In genomic region chr4:114281561-114281960, GRCh38 we compare ENCODE assay signal across 19 cellular contexts.
DNase-seq lines count a peak whose midpoint lies in the region; TF ChIP-seq lines count a peak whose summit lies in the region.
"Had no signal": no experiment of that assay in that cellular context is flagged by ENCODE, and none has a peak within 500 bp of the region (broad histone marks: within the 10 kb centered on the region; RNA-seq: fewer than 3 reads in every experiment).

No MANE protein-coding gene starts in this region.

- H3K4me3 ChIP-seq in BJ (ENCODE audit: low read depth, low read length) (no peak overlapping the region), trophoblast cell (ENCODE audit: low read depth, low read length) (no peak overlapping the region)
- H3K4me3 ChIP-seq: thyroid gland had no signal

- POLR2A ChIA-PET in BJ (lab: Charles Lee) = no interaction called here

- no peak overlapping the region for H4K8ac ChIP-seq in trophoblast cell (ENCODE audit: low read depth, low read length)

- H2BK120ac ChIP-seq in trophoblast cell (ENCODE audit: insufficient read depth, low read length, poor library complexity) = no peak overlapping the region

- H3K4me2 ChIP-seq in trophoblast cell (ENCODE audit: low read length) = no peak overlapping the region

- H2AK5ac ChIP-seq in trophoblast cell (ENCODE audit: low read length) = no peak overlapping the region

- H3K79me1 ChIP-seq in trophoblast cell (ENCODE audit: low read length) = no peaks in the 10 kb centered on the region

- no peak overlapping the region for H3K14ac ChIP-seq in trophoblast cell (ENCODE audit: low read length)

- H3K27ac ChIP-seq in trophoblast cell (ENCODE audit: low read depth, low read length) = no peak overlapping the region
- H3K27ac ChIP-seq: thyroid gland had no signal

- H3K23ac ChIP-seq in trophoblast cell (ENCODE audit: low read length) = no peak overlapping the region

- H3K9me3 ChIP-seq in trophoblast cell (ENCODE audit: insufficient read depth, low read depth, low read length) = no peaks in the 10 kb centered on the region
- H3K9me3 ChIP-seq: BE2C, thyroid gland had no signal

- DNase-seq in BJ (ENCODE audit: low read depth) = peak; percentile 46
- DNase-seq in RKO (ENCODE audit: low spot score) = peak; percentile 16
- DNase-seq in fibroblast of gingiva (ENCODE audit: low read depth) = peak; percentile 77
- peak; percentile 26 to 84 for DNase-seq in trophoblast cell
- no peak for DNase-seq in erythroblast (lab: John Stamatoyannopoulos, UW)
- no peak for DNase-seq in NAMALWA (ENCODE audit: low spot score)
- DNase-seq in occipital lobe (lab: John Stamatoyannopoulos, UW) = no peak
- DNase-seq in NCI-H748 treated with DMSO at 0.1 percent for 48 hours (lab: John Stamatoyannopoulos, UW) = no peak
- DNase-seq: activated CD4-positive, alpha-beta T cell treated with anti-CD3 and anti-CD28 coated beads, Interleukin-2, amount 50 U/mL, for 1 hour; activated naive CD8-positive, alpha-beta T cell treated with anti-CD3 and anti-CD28 coated beads, Interleukin-2, amount 50 U/mL, for 24 hours; activated T-cell treated with anti-CD3 and anti-CD28 coated beads, Interleukin-2, amount 50 U/mL, for 4 hours; BE2C; DMS53; KG1; left ventricle myocardium superior; naive thymus-derived CD4-positive, alpha-beta T cell; NCI-H446; T-helper 9 cell; thyroid gland had no signal

- CTCF ChIA-PET in BJ (lab: Yijun Ruan, JAX) = no interaction called here

- H2AFZ ChIP-seq in trophoblast cell (ENCODE audit: insufficient read depth, low read length, poor library complexity) = no peak overlapping the region

- WGBS in trophoblast cell (ENCODE audit: extremely low coverage, insufficient coverage, insufficient read length) = no CpG with 5 or more reads among the region's 1 CpG

- H2BK12ac ChIP-seq in trophoblast cell (ENCODE audit: low read length) = no peak overlapping the region

- no peak overlapping the region for H3K18ac ChIP-seq in trophoblast cell (ENCODE audit: low read length)

- no peak for TF ChIP-seq POLR2A in erythroblast (IDR thresholded peaks at IDR 0.05; ENCODE audit: low read length)

- no peak overlapping the region for H3K4ac ChIP-seq in trophoblast cell (ENCODE audit: low read depth, low read length)

- no peak for TF ChIP-seq CTCF in BJ (IDR thresholded peaks at IDR 0.05; ENCODE audit: insufficient read depth, low read depth, low read length)

- H3K36me3 ChIP-seq in BJ (ENCODE audit: control insufficient read depth, insufficient read depth, low read length) (no peaks in the 10 kb centered on the region), trophoblast cell (ENCODE audit: control insufficient read depth in 1 of 2, insufficient read depth in 2 of 2, low read length in 2 of 2) (no peaks in the 10 kb centered on the region)
- H3K36me3 ChIP-seq: BE2C, thyroid gland had no signal

- no peaks in the 10 kb centered on the region for H3K4me1 ChIP-seq in trophoblast cell (ENCODE audit: control insufficient read depth in 1 of 2, insufficient read depth in 2 of 2, low read length in 2 of 2)
- H3K4me1 ChIP-seq: BE2C, thyroid gland had no signal

- no peak overlapping the region for H3K9ac ChIP-seq in trophoblast cell (ENCODE audit: low read length)

- H3K79me2 ChIP-seq in trophoblast cell (ENCODE audit: control insufficient read depth, insufficient read depth, low read length, poor library complexity) = no peaks in the 10 kb centered on the region

- no peak overlapping the region for H2BK5ac ChIP-seq in trophoblast cell (ENCODE audit: low read depth, low read length, poor library complexity)

- no peak overlapping the region for H4K12ac ChIP-seq in trophoblast cell (ENCODE audit: low read depth, low read length)

- H4K91ac ChIP-seq in trophoblast cell (ENCODE audit: low read depth, low read length) = no peak overlapping the region

- H3K27me3 ChIP-seq in BJ (ENCODE audit: control insufficient read depth, insufficient read depth, low read length) (no peaks in the 10 kb centered on the region), trophoblast cell (ENCODE audit: insufficient read depth, low read length) (no peaks in the 10 kb centered on the region)
- H3K27me3 ChIP-seq: BE2C, thyroid gland had no signal

Comparison
In these comparisons a context has a peak if more than half of its experiments do, and no peak if none do; other contexts are left out.
1. DNase-seq: peak in BJ (single experiment), RKO (single experiment), fibroblast of gingiva (single experiment) and trophoblast cell (2 of 2); none in erythroblast (0 of 2), NAMALWA (single experiment), occipital lobe (single experiment) and NCI-H748 treated with DMSO at 0.1 percent for 48 hours (single experiment).